34 cellular contexts compared by ENCODE assay signal in the genomic region with DNA sequence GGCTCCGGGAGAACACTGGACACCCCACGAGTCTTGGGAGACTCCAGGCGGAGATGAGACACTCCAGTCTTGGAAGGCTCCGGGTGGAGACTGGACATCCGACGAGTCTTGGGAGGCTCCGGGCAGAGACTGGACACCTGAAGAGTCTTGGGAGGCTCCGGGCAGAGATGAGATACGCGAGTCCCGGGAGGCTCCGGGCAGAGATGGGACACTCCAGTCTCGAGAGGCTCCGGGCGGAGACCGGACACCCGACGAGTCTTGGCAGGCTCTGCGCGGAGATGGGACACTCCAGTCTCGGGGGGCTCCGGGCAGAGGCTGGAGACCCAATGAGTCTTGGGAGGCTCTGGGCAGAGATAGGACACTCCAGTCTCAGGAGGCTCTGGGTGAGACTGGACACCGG.
"Had no signal": no experiment of that assay in that cellular context is flagged by ENCODE, and none has a peak within 500 bp of the region (broad histone marks: within the 10 kb centered on the region; RNA-seq: fewer than 3 reads in every experiment).

No MANE protein-coding gene starts in this region.

- H3K27ac Mint-ChIP-seq: activated B cell treated with CpG ODN at 0.5 μM for 24 hours; activated CD4-positive, alpha-beta memory T cell treated with anti-CD3 and anti-CD28 coated beads for 36 hours; activated CD4-positive, alpha-beta T cell treated with anti-CD3 and anti-CD28 coated beads, Interleukin-2, amount 10 ng/mL, durations not matched to agents 24 days and 14 days; activated CD8-positive, alpha-beta T cell treated with anti-CD3 and anti-CD28 coated beads for 36 hours; activated naive CD4-positive, alpha-beta T cell treated with anti-CD3 and anti-CD28 coated beads for 36 hours; activated naive CD4-positive, alpha-beta T cell treated with anti-CD3 and anti-CD28 coated beads, Interleukin-2, amount 50 U/mL, for 72 hours; activated naive CD8-positive, alpha-beta T cell treated with anti-CD3 and anti-CD28 coated beads for 36 hours; activated T-cell treated with anti-CD3 and anti-CD28 coated beads, Interleukin-2, amount 50 U/mL, for 72 hours; activated T-helper 1 cell treated with anti-CD3 and anti-CD28 coated beads, Interleukin-12 subunit alpha, Interleukin-12 subunit beta, Interleukin-2, Interleukin-4 antibody, amounts not matched to agents 30 ng/mL and 10 ng/mL and 1 ng/mL, durations not matched to agents 14 hours and 24 hours and 36 hours; activated T-helper 17 cell treated with anti-CD3 and anti-CD28 coated beads, Interleukin-2, amount 50 U/mL, for 72 hours; T-cell; T-helper 1 cell treated with Interleukin-12 subunit alpha and Interleukin-12 subunit beta and Interleukin-4 antibody, amounts not matched to agents 30 μg/mL and 1 μg/mL, for 36 hours; T-helper 2 cell treated with Interferon-gamma antibody and Interleukin-4, amounts not matched to agents 5 μg/mL and 100 μg/mL, for 36 hours had no signal

- H3K4me3 Mint-ChIP-seq: activated B cell treated with CpG ODN at 0.5 μM for 24 hours; activated CD4-positive, alpha-beta memory T cell treated with anti-CD3 and anti-CD28 coated beads for 36 hours; activated CD4-positive, alpha-beta T cell treated with anti-CD3 and anti-CD28 coated beads, Interleukin-2, amount 10 ng/mL, durations not matched to agents 24 days and 14 days; activated CD8-positive, alpha-beta T cell treated with anti-CD3 and anti-CD28 coated beads for 36 hours; activated naive CD4-positive, alpha-beta T cell treated with anti-CD3 and anti-CD28 coated beads for 36 hours; activated naive CD8-positive, alpha-beta T cell treated with anti-CD3 and anti-CD28 coated beads for 36 hours; activated T-cell treated with anti-CD3 and anti-CD28 coated beads, Interleukin-2, amount 50 U/mL, for 4 hours; activated T-cell treated with anti-CD3 and anti-CD28 coated beads, Interleukin-2, amount 50 U/mL, for 72 hours; activated T-helper 1 cell treated with anti-CD3 and anti-CD28 coated beads, Interleukin-12 subunit alpha, Interleukin-12 subunit beta, Interleukin-2, Interleukin-4 antibody, amounts not matched to agents 30 ng/mL and 10 ng/mL and 1 ng/mL, durations not matched to agents 14 hours and 24 hours and 36 hours; activated T-helper 17 cell treated with anti-CD3 and anti-CD28 coated beads, Interleukin-2, amount 50 U/mL, for 72 hours; T-cell; T-helper 1 cell treated with Interleukin-12 subunit alpha and Interleukin-12 subunit beta and Interleukin-4 antibody, amounts not matched to agents 30 μg/mL and 1 μg/mL, for 36 hours; T-helper 2 cell treated with Interferon-gamma antibody and Interleukin-4, amounts not matched to agents 5 μg/mL and 100 μg/mL, for 36 hours had no signal

- H3K27me3 ChIP-seq: body of pancreas, brain microvascular endothelial cell had no signal

- H3K9me3 ChIP-seq: adrenal gland, body of pancreas had no signal

- DNase-seq: activated B cell treated with CpG ODN at 0.5 μM for 24 hours; activated CD4-positive, alpha-beta memory T cell treated with anti-CD3 and anti-CD28 coated beads for 36 hours; activated CD4-positive, alpha-beta T cell treated with anti-CD3 and anti-CD28 coated beads for 4 hours; activated CD4-positive, alpha-beta T cell treated with anti-CD3 and anti-CD28 coated beads, Interleukin-2, amount 10 ng/mL, durations not matched to agents 24 days and 14 days; activated CD4-positive, alpha-beta T cell treated with anti-CD3 and anti-CD28 coated beads, Interleukin-2, amount 50 U/mL, for 1 hour; activated CD4-positive, alpha-beta T cell treated with anti-CD3 and anti-CD28 coated beads, Interleukin-2, amount 50 U/mL, for 4 hours; activated CD4-positive, CD25-positive, alpha-beta regulatory T cell treated with anti-CD3 and anti-CD28 coated beads, Interleukin-2, amount 50 U/mL, for 72 hours; activated CD8-positive, alpha-beta memory T cell treated with anti-CD3 and anti-CD28 coated beads, Interleukin-2, amount 50 U/mL, for 4 hours; activated CD8-positive, alpha-beta T cell treated with anti-CD3 and anti-CD28 coated beads for 36 hours; activated effector memory CD4-positive, alpha-beta T cell treated with anti-CD3 and anti-CD28 coated beads, Interleukin-2, amount 50 U/mL, for 16 hours; activated gamma-delta T cell treated with Interleukin-2 at 50 U/mL for 16 hours; activated naive CD4-positive, alpha-beta T cell; activated naive CD4-positive, alpha-beta T cell treated with anti-CD3 and anti-CD28 coated beads for 36 hours; activated naive CD4-positive, alpha-beta T cell treated with anti-CD3 and anti-CD28 coated beads, Interleukin-2, amount 50 U/mL, for 16 hours; activated naive CD8-positive, alpha-beta T cell treated with anti-CD3 and anti-CD28 coated beads for 36 hours; activated T-cell treated with anti-CD3 and anti-CD28 coated beads for 4 hours; activated T-cell treated with anti-CD3 and anti-CD28 coated beads, Interleukin-2, amount 50 U/mL, for 1 hour; activated T-cell treated with anti-CD3 and anti-CD28 coated beads, Interleukin-2, amount 50 U/mL, for 4 hours; activated T-cell treated with anti-CD3 and anti-CD28 coated beads, Interleukin-2, amount 50 U/mL, for 72 hours; adrenal gland; amniotic stem cell; body of pancreas; brain microvascular endothelial cell; central memory CD4-positive, alpha-beta T cell; T-cell; T-helper 2 cell; T-helper 9 cell had no signal

- H3K4me1 ChIP-seq: adrenal gland, body of pancreas, breast epithelium had no signal

- H3K9me3 Mint-ChIP-seq: activated B cell treated with CpG ODN at 0.5 μM for 24 hours; activated CD4-positive, alpha-beta memory T cell treated with anti-CD3 and anti-CD28 coated beads for 36 hours; activated CD4-positive, alpha-beta T cell treated with anti-CD3 and anti-CD28 coated beads, Interleukin-2, amount 10 ng/mL, durations not matched to agents 24 days and 14 days; activated CD8-positive, alpha-beta T cell treated with anti-CD3 and anti-CD28 coated beads for 36 hours; activated naive CD4-positive, alpha-beta T cell treated with anti-CD3 and anti-CD28 coated beads for 36 hours; activated naive CD4-positive, alpha-beta T cell treated with anti-CD3 and anti-CD28 coated beads, Interleukin-2, amount 50 U/mL, for 72 hours; activated naive CD8-positive, alpha-beta T cell treated with anti-CD3 and anti-CD28 coated beads for 36 hours; activated T-cell treated with anti-CD3 and anti-CD28 coated beads, Interleukin-2, amount 50 U/mL, for 4 hours; activated T-cell treated with anti-CD3 and anti-CD28 coated beads, Interleukin-2, amount 50 U/mL, for 72 hours; activated T-helper 1 cell treated with anti-CD3 and anti-CD28 coated beads, Interleukin-12 subunit alpha, Interleukin-12 subunit beta, Interleukin-2, Interleukin-4 antibody, amounts not matched to agents 30 ng/mL and 10 ng/mL and 1 ng/mL, durations not matched to agents 14 hours and 24 hours and 36 hours; activated T-helper 17 cell treated with anti-CD3 and anti-CD28 coated beads, Interleukin-2, amount 50 U/mL, for 72 hours; T-cell; T-helper 1 cell treated with Interleukin-12 subunit alpha and Interleukin-12 subunit beta and Interleukin-4 antibody, amounts not matched to agents 30 μg/mL and 1 μg/mL, for 36 hours; T-helper 2 cell treated with Interferon-gamma antibody and Interleukin-4, amounts not matched to agents 5 μg/mL and 100 μg/mL, for 36 hours had no signal

- H3K4me3 ChIP-seq: adrenal gland, body of pancreas, breast epithelium had no signal

- H3K36me3 Mint-ChIP-seq: activated CD4-positive, alpha-beta memory T cell treated with anti-CD3 and anti-CD28 coated beads for 36 hours; activated naive CD4-positive, alpha-beta T cell treated with anti-CD3 and anti-CD28 coated beads, Interleukin-2, amount 50 U/mL, for 72 hours; activated naive CD8-positive, alpha-beta T cell treated with anti-CD3 and anti-CD28 coated beads for 36 hours; T-cell had no signal

- H3K27me3 Mint-ChIP-seq: activated B cell treated with CpG ODN at 0.5 μM for 24 hours; activated CD4-positive, alpha-beta memory T cell treated with anti-CD3 and anti-CD28 coated beads for 36 hours; activated CD4-positive, alpha-beta T cell treated with anti-CD3 and anti-CD28 coated beads, Interleukin-2, amount 10 ng/mL, durations not matched to agents 24 days and 14 days; activated naive CD8-positive, alpha-beta T cell treated with anti-CD3 and anti-CD28 coated beads for 36 hours; activated T-helper 17 cell treated with anti-CD3 and anti-CD28 coated beads, Interleukin-2, amount 50 U/mL, for 72 hours had no signal

- H3K36me3 ChIP-seq: adrenal gland, brain microvascular endothelial cell, breast epithelium had no signal

- H3K4me1 Mint-ChIP-seq: activated B cell treated with CpG ODN at 0.5 μM for 24 hours; activated CD4-positive, alpha-beta T cell treated with anti-CD3 and anti-CD28 coated beads, Interleukin-2, amount 10 ng/mL, durations not matched to agents 24 days and 14 days; activated naive CD8-positive, alpha-beta T cell treated with anti-CD3 and anti-CD28 coated beads for 36 hours; activated T-helper 17 cell treated with anti-CD3 and anti-CD28 coated beads, Interleukin-2, amount 50 U/mL, for 72 hours; T-cell had no signal

- H3K27ac ChIP-seq: adrenal gland, body of pancreas, brain microvascular endothelial cell, breast epithelium, VCaP had no signal
